16 cellular contexts compared by ENCODE assay signal in the genomic region with DNA sequence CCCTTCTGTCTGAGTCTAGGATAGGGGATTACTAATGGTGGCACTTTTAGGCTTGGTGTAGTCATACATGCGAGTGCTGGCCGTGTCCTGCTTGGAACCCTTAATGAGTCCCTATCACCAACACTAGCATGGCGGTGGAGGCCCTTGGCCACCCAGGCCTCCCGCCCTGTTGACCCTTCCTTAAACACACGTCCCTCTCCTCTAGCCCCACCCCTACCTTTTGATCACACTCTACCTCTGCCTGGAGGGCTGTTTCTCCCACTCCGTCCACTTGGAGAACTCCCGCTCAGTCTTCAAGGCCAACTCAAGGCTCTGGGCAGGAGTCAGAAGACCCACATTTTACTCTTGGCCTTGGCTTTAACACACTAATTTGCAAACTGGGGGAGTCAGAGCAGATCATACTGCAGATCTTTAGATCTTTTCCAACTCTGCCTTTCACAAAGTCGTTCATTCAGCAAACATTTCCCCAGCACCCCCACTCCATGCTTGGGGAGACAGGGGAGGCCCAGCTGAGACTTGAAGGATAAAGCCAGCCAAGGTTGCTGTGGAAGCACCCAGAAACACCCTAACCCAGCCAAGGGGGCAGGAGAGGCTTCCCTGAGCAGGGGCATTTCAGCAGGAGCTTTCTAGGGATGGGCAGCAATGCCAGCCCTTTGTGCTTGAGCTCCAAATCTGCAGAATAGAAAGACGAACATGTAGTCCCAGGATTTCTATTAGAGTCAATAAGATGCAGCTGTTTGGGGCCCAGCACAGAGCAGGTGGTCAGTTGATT. TPM values are rescaled to one million over a fixed set of nuclear protein-coding genes. Genes with fewer than 3 reads are reported as not detected.
A peak's percentile ranks its signal among the peaks of the same experiment; 100 is the strongest.
DNase-seq lines count a peak whose midpoint lies in the region; ATAC-seq and TF ChIP-seq lines count a peak whose summit lies in the region.
"Had no signal": no experiment of that assay in that cellular context is flagged by ENCODE, and none has a peak within 500 bp of the region (broad histone marks: within the 10 kb centered on the region; RNA-seq: fewer than 3 reads in every experiment).

No MANE protein-coding gene starts in this region.

- peak overlapping the region; percentile 91 for H3K4me3 ChIP-seq in coronary artery
- peak overlapping the region in 1 of 2 experiments; percentile 86 for H3K4me3 ChIP-seq in mesenchymal stem cell (ENCODE audit: insufficient read depth in 1 of 2, low read depth in 1 of 2, low read length in 2 of 2)
- peak overlapping the region in 2 of 3 donors; percentile 7 to 41 for H3K4me3 ChIP-seq in skeletal muscle tissue (ENCODE audit: low read length in 3 of 3)
- H3K4me3 ChIP-seq: smooth muscle cell had no signal

- DNase-seq in GM10248 (ENCODE audit: extremely low spot score) (peak; percentile 17), coronary artery (ENCODE audit: low spot score) (no peak), mesenchymal stem cell (no peak), SKM-1 treated with dmso at 0.1 percent for 144 hours (lab: John Stamatoyannopoulos, UW; ENCODE audit: unreplicated experiment) (no peak), HK-2 (ENCODE audit: unreplicated experiment) (no peak)
- DNase-seq: activated CD8-positive, alpha-beta T cell treated with anti-CD3 and anti-CD28 coated beads, Interleukin-2, amount 10 ng/mL, durations not matched to agents 7 days and 5 days; activated gamma-delta T cell; kidney; NCI-H1694 treated with DMSO at 0.1 percent for 48 hours; NCI-H510A; OCI-M1 had no signal

- CTCF ChIA-PET in GM10248 (lab: Yijun Ruan, JAX), result no interaction called here

- 86% methylated on average over 9 of the region's 9 CpGs for WGBS in mesenchymal stem cell

- TF ChIP-seq CTCF in GM10248 (IDR thresholded peaks at IDR 0.05; ENCODE audit: control extremely low read depth, extremely low read depth, low read depth, missing control alignments), result no peak
- TF ChIP-seq CTCF in coronary artery (IDR thresholded peaks at IDR 0.05), result no peak

- no peak overlapping the region for H3K4me2 ChIP-seq in mesenchymal stem cell (ENCODE audit: low read length, poor library complexity, severe bottlenecking)

- H3K14ac ChIP-seq in mesenchymal stem cell (ENCODE audit: low read length in 2 of 2), result no peak overlapping the region

- no peak overlapping the region for H4K91ac ChIP-seq in mesenchymal stem cell (ENCODE audit: low read length)

- no peaks in the 10 kb centered on the region for H3K79me1 ChIP-seq in mesenchymal stem cell (replicated peaks; ENCODE audit: low read length, poor library complexity, severe bottlenecking)

- H3K4ac ChIP-seq in mesenchymal stem cell (ENCODE audit: low read depth in 1 of 2, low read length in 2 of 2), result no peak overlapping the region

- ATAC-seq in GM18858 (IDR thresholded peaks at IDR 0.05; ENCODE audit: unreplicated experiment) (no peak), HG03159 (IDR thresholded peaks at IDR 0.05; ENCODE audit: unreplicated experiment) (no peak)
- ATAC-seq: activated CD8-positive, alpha-beta T cell treated with anti-CD3 and anti-CD28 coated beads, Interleukin-2, amount 10 ng/mL, durations not matched to agents 7 days and 5 days had no signal

- no peak overlapping the region for H2AK5ac ChIP-seq in mesenchymal stem cell (ENCODE audit: low read length, severe bottlenecking)

- peak overlapping the region in 1 of 2 experiments; percentile 16 for H3K18ac ChIP-seq in mesenchymal stem cell (ENCODE audit: low read depth in 1 of 2, low read length in 2 of 2)

- H3K36me3 ChIP-seq in mesenchymal stem cell (ENCODE audit: control insufficient read depth in 1 of 2, insufficient read depth in 2 of 2, low read depth in 1 of 2, low read length in 2 of 2) (peaks cover 0 to 27% of the 10 kb centered on the region in 2 experiments), skeletal muscle tissue (ENCODE audit: control insufficient read depth in 3 of 3, insufficient read depth in 3 of 3, low read length in 3 of 3) (peaks cover 0 to 3% (median 0%) of the 10 kb centered on the region in 3 donors)

- no peak overlapping the region for H2AFZ ChIP-seq in mesenchymal stem cell (ENCODE audit: low read depth, low read length)

- POLR2A ChIA-PET in GM10248 (lab: Yijun Ruan, JAX), result no interaction called here

- H4K8ac ChIP-seq in mesenchymal stem cell (ENCODE audit: low read length), result no peak overlapping the region

- no peak overlapping the region for H2BK120ac ChIP-seq in mesenchymal stem cell (ENCODE audit: low read depth, low read length)

- H3K9ac ChIP-seq in mesenchymal stem cell (ENCODE audit: low read length), result peak overlapping the region; percentile 83
- no peak overlapping the region for H3K9ac ChIP-seq in skeletal muscle tissue (ENCODE audit: low read depth in 1 of 3, low read length in 3 of 3)

- peak overlapping the region; percentile 21 for H2BK15ac ChIP-seq in mesenchymal stem cell (ENCODE audit: low read depth, poor library complexity, severe bottlenecking)

- H3K27me3 ChIP-seq in mesenchymal stem cell (ENCODE audit: control insufficient read depth in 1 of 2, insufficient read depth in 1 of 2, low read length in 2 of 2), result peaks cover 0 to 38% of the 10 kb centered on the region in 2 experiments
- peaks cover 19 to 39% (median 37%) of the 10 kb centered on the region in 3 donors for H3K27me3 ChIP-seq in skeletal muscle tissue (ENCODE audit: control insufficient read depth in 3 of 3, insufficient read depth in 3 of 3, low read length in 3 of 3)

- H3K23ac ChIP-seq in mesenchymal stem cell (ENCODE audit: low read length in 2 of 2), result no peak overlapping the region

- H2BK12ac ChIP-seq in mesenchymal stem cell (ENCODE audit: low read length in 2 of 2), result no peak overlapping the region

- H2BK5ac ChIP-seq in mesenchymal stem cell (ENCODE audit: low read depth, low read length, poor library complexity, severe bottlenecking), result no peak overlapping the region

- peaks cover 20% of the 10 kb centered on the region for H3K4me1 ChIP-seq in mesenchymal stem cell (ENCODE audit: control insufficient read depth, insufficient read depth, low read depth, low read length)
- peaks cover 3 to 14% (median 10%) of the 10 kb centered on the region in 3 donors for H3K4me1 ChIP-seq in skeletal muscle tissue (ENCODE audit: control insufficient read depth in 3 of 3, insufficient read depth in 3 of 3, low read length in 3 of 3)

- peak overlapping the region in 1 of 2 donors; percentile 87 for H3K27ac ChIP-seq in coronary artery
- no peak overlapping the region for H3K27ac ChIP-seq in mesenchymal stem cell (ENCODE audit: low read length, poor library complexity, severe bottlenecking)
- no peak overlapping the region for H3K27ac ChIP-seq in skeletal muscle tissue (ENCODE audit: low read depth, low read length)

- no peaks in the 10 kb centered on the region for H3K9me3 ChIP-seq in mesenchymal stem cell (ENCODE audit: control insufficient read depth, low read length)
- H3K9me3 ChIP-seq in skeletal muscle tissue (ENCODE audit: control insufficient read depth in 3 of 3, low read length in 3 of 3), result no peaks in the 10 kb centered on the region

RNA-seq across cellular contexts. Expression of a gene that starts 1.9 kb away (rescaled TPM):
- 54.8 TPM for polyA plus RNA-seq in mesenchymal stem cell (2013, experiment 1 of 2)
- polyA plus RNA-seq in mesenchymal stem cell (2013, experiment 2 of 2), result 53.6 TPM
- total RNA-seq in skeletal muscle tissue, result 3.7 TPM
- total RNA-seq: activated CD8-positive, alpha-beta T cell treated with anti-CD3 and anti-CD28 coated beads, Interleukin-2, amount 10 ng/mL, durations not matched to agents 7 days and 5 days; LHCN-M2 had no signal
